Comparison of ENCODE assay signal across 17 cellular contexts in the genomic region with DNA sequence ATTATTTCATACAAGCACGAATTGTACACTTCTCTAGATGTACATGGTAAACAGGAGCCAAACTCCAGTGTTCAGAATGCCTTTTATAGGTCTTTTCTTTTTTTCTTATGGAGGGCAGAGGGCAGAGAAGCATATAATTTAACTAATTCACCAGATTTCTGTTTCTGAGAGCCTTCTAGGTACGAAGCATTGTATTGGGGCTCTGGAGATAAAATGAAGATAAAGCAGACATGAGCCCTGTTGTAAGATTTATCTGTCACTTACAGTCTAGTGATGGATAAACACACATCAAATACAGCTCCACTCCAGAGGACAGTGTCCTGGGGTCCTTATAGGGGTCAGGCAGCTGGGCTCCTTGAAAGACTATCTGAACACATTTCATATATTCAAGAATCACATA.
A peak's percentile ranks its signal among the peaks of the same experiment; 100 is the strongest.
DNase-seq lines count a peak whose midpoint lies in the region; ATAC-seq and TF ChIP-seq lines count a peak whose summit lies in the region.
"Had no signal": no experiment of that assay in that cellular context is flagged by ENCODE, and none has a peak within 500 bp of the region (broad histone marks: within the 10 kb centered on the region; RNA-seq: fewer than 3 reads in every experiment).

No MANE protein-coding gene starts in this region.

- no peaks in the 10 kb centered on the region for H3K79me2 ChIP-seq in SK-N-SH (ENCODE audit: insufficient read depth)

- H3K4me2 ChIP-seq in SK-N-SH = no peak overlapping the region
- H3K4me2 ChIP-seq: A549; BLaER1 treated with 17β-estradiol and CSF1 and Interleukin-3, amounts not matched to agents 10 nM and 100 nM had no signal

- TF ChIP-seq CTCF in SK-N-SH (IDR thresholded peaks at IDR 0.05) = no peak

- H2AFZ ChIP-seq in SK-N-SH (ENCODE audit: low read depth) = no peak overlapping the region

- DNase-seq in SK-N-SH (peak; percentile 44), NCI-H2227 treated with DMSO at 0.1 percent for 48 hours (lab: John Stamatoyannopoulos, UW) (peak; percentile 92)
- DNase-seq in naive thymus-derived CD8-positive, alpha-beta T cell = no peak
- DNase-seq: AML-193; Caco-2; Calu3; CD4-positive, alpha-beta T cell; CD8-positive, alpha-beta T cell; DMS79 treated with DMSO at 0.1 percent for 48 hours; GF-D8 had no signal

- TF ChIP-seq RAD21 in SK-N-SH (IDR thresholded peaks at IDR 0.05; ENCODE audit: low read length) = no peak

- TF ChIP-seq EP300 in SK-N-SH (IDR thresholded peaks at IDR 0.05; ENCODE audit: borderline replicate concordance in 1 of 2, low read depth in 1 of 2, low read length in 1 of 2) = peak in 1 of 2 experiments; percentile 55; a peak in 1 of 4 replicates

- POLR2A ChIA-PET in SK-N-SH (lab: Yijun Ruan, JAX) = no interaction called here
- POLR2A ChIA-PET in naive thymus-derived CD8-positive, alpha-beta T cell (lab: Charles Lee) = no interaction called here

- no peaks in the 10 kb centered on the region for H3K4me1 Mint-ChIP-seq in naive thymus-derived CD8-positive, alpha-beta T cell
- H3K4me1 Mint-ChIP-seq: B cell had no signal

- H3K4me3 Mint-ChIP-seq in naive thymus-derived CD8-positive, alpha-beta T cell = no peak overlapping the region
- H3K4me3 Mint-ChIP-seq: B cell; CD4-positive, alpha-beta T cell; CD8-positive, alpha-beta T cell had no signal

- H3K27me3 Mint-ChIP-seq in naive thymus-derived CD8-positive, alpha-beta T cell = peaks cover 0 to 5% (median 1%) of the 10 kb centered on the region in 5 donors
- H3K27me3 Mint-ChIP-seq: B cell; CD4-positive, alpha-beta T cell had no signal

- H3K9me3 ChIP-seq in SK-N-SH = no peaks in the 10 kb centered on the region
- H3K9me3 ChIP-seq: A549; BLaER1 treated with 17β-estradiol and CSF1 and Interleukin-3, amounts not matched to agents 10 nM and 100 nM; Caco-2 had no signal

- H3K4me1 ChIP-seq in SK-N-SH (ENCODE audit: control insufficient read depth in 1 of 2, insufficient read depth in 2 of 2, low read depth in 1 of 2, low read length in 1 of 2) = peaks cover 0 to 21% of the 10 kb centered on the region in 2 experiments; a peak in 2 of 4 replicates
- H3K4me1 ChIP-seq: A549; BLaER1 treated with 17β-estradiol and CSF1 and Interleukin-3, amounts not matched to agents 10 nM and 100 nM; Caco-2 had no signal

- no peaks in the 10 kb centered on the region for H4K20me1 ChIP-seq in SK-N-SH (ENCODE audit: insufficient read depth)
- H4K20me1 ChIP-seq: BLaER1 treated with 17β-estradiol and CSF1 and Interleukin-3, amounts not matched to agents 10 nM and 100 nM had no signal

- no peaks in the 10 kb centered on the region for H3K9me2 ChIP-seq in SK-N-SH

- 7% methylated on average over 2 of the region's 2 CpGs for WGBS in SK-N-SH (ENCODE audit: low lambda C conversion rate)

- H3K27me3 ChIP-seq in SK-N-SH (ENCODE audit: insufficient read depth) = no peaks in the 10 kb centered on the region
- H3K27me3 ChIP-seq: BLaER1 treated with 17β-estradiol and CSF1 and Interleukin-3, amounts not matched to agents 10 nM and 100 nM had no signal

- no peak overlapping the region for H3K27ac Mint-ChIP-seq in naive thymus-derived CD8-positive, alpha-beta T cell
- H3K27ac Mint-ChIP-seq: B cell; CD4-positive, alpha-beta T cell; CD8-positive, alpha-beta T cell had no signal

- ATAC-seq in SK-N-SH treated with all-trans-retinoic acid at 6 μM for 48 hours (no peak), GM19455 (IDR thresholded peaks at IDR 0.05; ENCODE audit: unreplicated experiment) (no peak)
- no peak for ATAC-seq in naive thymus-derived CD8-positive, alpha-beta T cell
- ATAC-seq: A549; CD8-positive, alpha-beta T cell had no signal

- H3K27ac ChIP-seq in SK-N-SH (ENCODE audit: low read depth in 2 of 2, low read length in 1 of 2) = no peak overlapping the region; a peak in 1 of 4 replicates
- H3K27ac ChIP-seq: 22Rv1; A549; BLaER1 treated with 17β-estradiol and CSF1 and Interleukin-3, amounts not matched to agents 10 nM and 100 nM; C4-2B had no signal

- no peaks in the 10 kb centered on the region for H3K36me3 ChIP-seq in SK-N-SH (replicated peaks in 1 of 2; ENCODE audit: control insufficient read depth in 1 of 2, insufficient read depth in 2 of 2, low read length in 1 of 2)
- H3K36me3 ChIP-seq: BLaER1 treated with 17β-estradiol and CSF1 and Interleukin-3, amounts not matched to agents 10 nM and 100 nM had no signal

- H3K36me3 Mint-ChIP-seq in naive thymus-derived CD8-positive, alpha-beta T cell = no peaks in the 10 kb centered on the region
- H3K36me3 Mint-ChIP-seq: CD8-positive, alpha-beta T cell had no signal

- no peak overlapping the region for H3K4me3 ChIP-seq in SK-N-SH (ENCODE audit: low read depth in 2 of 2, low read length in 1 of 2)
- H3K4me3 ChIP-seq: A549; BLaER1 treated with 17β-estradiol and CSF1 and Interleukin-3, amounts not matched to agents 10 nM and 100 nM had no signal

- no peak overlapping the region for H3K9ac ChIP-seq in SK-N-SH
- H3K9ac ChIP-seq: BLaER1 treated with 17β-estradiol and CSF1 and Interleukin-3, amounts not matched to agents 10 nM and 100 nM had no signal

- CTCF ChIA-PET in SK-N-SH (lab: Yijun Ruan, JAX) = interaction anchor here (0.7 to 1.8 kb wide), 6 partner anchors 10 to 923 kb away, joined by 3 to 5 read pairs (median 4); no protein-coding TSS in a partner anchor

- no peaks in the 10 kb centered on the region for H3K9me3 Mint-ChIP-seq in naive thymus-derived CD8-positive, alpha-beta T cell
- H3K9me3 Mint-ChIP-seq: CD4-positive, alpha-beta T cell; CD8-positive, alpha-beta T cell had no signal

- H3F3A ChIP-seq in SK-N-SH (replicated peaks; ENCODE audit: insufficient read depth) = no peaks in the 10 kb centered on the region

TF ChIP-seq in SK-N-SH, 30 proteins besides CTCF, POLR2A, EP300 and RAD21 (continues in another document):
- TF ChIP-seq, protein P1, sequence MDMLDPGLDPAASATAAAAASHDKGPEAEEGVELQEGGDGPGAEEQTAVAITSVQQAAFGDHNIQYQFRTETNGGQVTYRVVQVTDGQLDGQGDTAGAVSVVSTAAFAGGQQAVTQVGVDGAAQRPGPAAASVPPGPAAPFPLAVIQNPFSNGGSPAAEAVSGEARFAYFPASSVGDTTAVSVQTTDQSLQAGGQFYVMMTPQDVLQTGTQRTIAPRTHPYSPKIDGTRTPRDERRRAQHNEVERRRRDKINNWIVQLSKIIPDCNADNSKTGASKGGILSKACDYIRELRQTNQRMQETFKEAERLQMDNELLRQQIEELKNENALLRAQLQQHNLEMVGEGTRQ (IDR thresholded peaks at IDR 0.05; ENCODE audit: borderline replicate concordance, low read depth, low read length) = no peak
- TF ChIP-seq SMC3 (IDR thresholded peaks at IDR 0.05; ENCODE audit: low read depth, low read length) (no peak), GATA2 (CRISPR knock-in tag; IDR thresholded peaks at IDR 0.05) (peak; percentile 81), CHD2 (IDR thresholded peaks at IDR 0.05; ENCODE audit: low read length, partially characterized antibody) (peak; percentile 11), RCOR1 (IDR thresholded peaks at IDR 0.05; ENCODE audit: low read length) (peak; percentile 74; the same call in 1 of the 2 replicates), FOXJ3 (CRISPR knock-in tag; IDR thresholded peaks at IDR 0.05) (peak; percentile 69)
- TF ChIP-seq, protein P2, sequence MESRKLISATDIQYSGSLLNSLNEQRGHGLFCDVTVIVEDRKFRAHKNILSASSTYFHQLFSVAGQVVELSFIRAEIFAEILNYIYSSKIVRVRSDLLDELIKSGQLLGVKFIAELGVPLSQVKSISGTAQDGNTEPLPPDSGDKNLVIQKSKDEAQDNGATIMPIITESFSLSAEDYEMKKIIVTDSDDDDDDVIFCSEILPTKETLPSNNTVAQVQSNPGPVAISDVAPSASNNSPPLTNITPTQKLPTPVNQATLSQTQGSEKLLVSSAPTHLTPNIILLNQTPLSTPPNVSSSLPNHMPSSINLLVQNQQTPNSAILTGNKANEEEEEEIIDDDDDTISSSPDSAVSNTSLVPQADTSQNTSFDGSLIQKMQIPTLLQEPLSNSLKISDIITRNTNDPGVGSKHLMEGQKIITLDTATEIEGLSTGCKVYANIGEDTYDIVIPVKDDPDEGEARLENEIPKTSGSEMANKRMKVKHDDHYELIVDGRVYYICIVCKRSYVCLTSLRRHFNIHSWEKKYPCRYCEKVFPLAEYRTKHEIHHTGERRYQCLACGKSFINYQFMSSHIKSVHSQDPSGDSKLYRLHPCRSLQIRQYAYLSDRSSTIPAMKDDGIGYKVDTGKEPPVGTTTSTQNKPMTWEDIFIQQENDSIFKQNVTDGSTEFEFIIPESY (IDR thresholded peaks at IDR 0.05; ENCODE audit: borderline replicate concordance, low read depth) = no peak

TF ChIP-seq in SK-N-SH treated with all-trans-retinoic acid at 6 μM for 48 hours, 23 proteins besides CTCF, POLR2A, EP300 and RAD21 (continues in another document):
- no peak for TF ChIP-seq TCF4 (CRISPR knock-in tag; IDR thresholded peaks at IDR 0.05; ENCODE audit: borderline replicate concordance)
- TF ChIP-seq ZNF70 (CRISPR knock-in tag; IDR thresholded peaks at IDR 0.05) = no peak
- no peak for TF ChIP-seq GLIS3 (CRISPR knock-in tag; IDR thresholded peaks at IDR 0.05)
- TF ChIP-seq TOX (CRISPR knock-in tag; IDR thresholded peaks at IDR 0.05; ENCODE audit: borderline replicate concordance) = no peak
- TF ChIP-seq ZFP30 (CRISPR knock-in tag; IDR thresholded peaks at IDR 0.05) = no peak
- TF ChIP-seq ZFP3 (CRISPR knock-in tag; IDR thresholded peaks at IDR 0.05) = no peak
- TF ChIP-seq, protein P3, sequence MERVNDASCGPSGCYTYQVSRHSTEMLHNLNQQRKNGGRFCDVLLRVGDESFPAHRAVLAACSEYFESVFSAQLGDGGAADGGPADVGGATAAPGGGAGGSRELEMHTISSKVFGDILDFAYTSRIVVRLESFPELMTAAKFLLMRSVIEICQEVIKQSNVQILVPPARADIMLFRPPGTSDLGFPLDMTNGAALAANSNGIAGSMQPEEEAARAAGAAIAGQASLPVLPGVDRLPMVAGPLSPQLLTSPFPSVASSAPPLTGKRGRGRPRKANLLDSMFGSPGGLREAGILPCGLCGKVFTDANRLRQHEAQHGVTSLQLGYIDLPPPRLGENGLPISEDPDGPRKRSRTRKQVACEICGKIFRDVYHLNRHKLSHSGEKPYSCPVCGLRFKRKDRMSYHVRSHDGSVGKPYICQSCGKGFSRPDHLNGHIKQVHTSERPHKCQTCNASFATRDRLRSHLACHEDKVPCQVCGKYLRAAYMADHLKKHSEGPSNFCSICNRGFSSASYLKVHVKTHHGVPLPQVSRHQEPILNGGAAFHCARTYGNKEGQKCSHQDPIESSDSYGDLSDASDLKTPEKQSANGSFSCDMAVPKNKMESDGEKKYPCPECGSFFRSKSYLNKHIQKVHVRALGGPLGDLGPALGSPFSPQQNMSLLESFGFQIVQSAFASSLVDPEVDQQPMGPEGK (CRISPR knock-in tag; IDR thresholded peaks at IDR 0.05; ENCODE audit: borderline replicate concordance) = no peak
- TF ChIP-seq ARNTL (CRISPR knock-in tag; IDR thresholded peaks at IDR 0.05; ENCODE audit: borderline replicate concordance, low read depth) = no peak
- no peak for TF ChIP-seq ISL1 (CRISPR knock-in tag; IDR thresholded peaks at IDR 0.05)
- TF ChIP-seq RARB (CRISPR knock-in tag; IDR thresholded peaks at IDR 0.05) = no peak

Comparison
In these comparisons a context has a peak if more than half of its experiments do, and no peak if none do; other contexts are left out.
1. DNase-seq: peak in SK-N-SH (single experiment) and NCI-H2227 treated with DMSO at 0.1 percent for 48 hours (single experiment); none in naive thymus-derived CD8-positive, alpha-beta T cell (0 of 10).